22 cellular contexts compared by ENCODE assay signal in the genomic region with DNA sequence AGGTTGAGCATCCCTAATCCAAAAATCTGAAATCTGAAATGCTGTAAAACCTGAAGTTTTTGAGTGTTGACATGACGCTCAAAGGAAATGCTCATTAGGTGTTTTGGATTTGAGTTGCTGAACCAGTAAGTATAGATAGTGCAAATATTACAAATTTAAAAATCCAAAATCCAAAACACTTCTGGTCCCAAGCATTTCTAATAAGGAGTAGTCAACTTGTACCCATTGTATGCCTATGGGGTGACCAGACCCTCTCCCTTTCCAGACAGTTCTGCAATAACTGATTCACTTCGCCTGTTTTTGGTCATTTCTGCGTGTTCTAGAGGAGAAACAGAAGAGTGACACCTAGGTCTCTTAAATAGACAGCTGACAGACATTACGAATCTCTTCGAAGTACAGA.
"Had no signal": no experiment of that assay in that cellular context is flagged by ENCODE, and none has a peak within 500 bp of the region (broad histone marks: within the 10 kb centered on the region; RNA-seq: fewer than 3 reads in every experiment).

No MANE protein-coding gene starts in this region.

- H3K4me1 Mint-ChIP-seq: activated naive CD4-positive, alpha-beta T cell treated with anti-CD3 and anti-CD28 coated beads, Interleukin-2, amount 10 ng/mL, durations not matched to agents 7 days and 5 days; memory B cell had no signal

- H3K36me3 ChIP-seq: upper lobe of left lung had no signal

- H3K27me3 ChIP-seq: body of pancreas, upper lobe of left lung had no signal

- H3K4me3 ChIP-seq: body of pancreas, upper lobe of left lung had no signal

- H3K9me3 ChIP-seq: body of pancreas, upper lobe of left lung had no signal

- H3K27ac ChIP-seq: body of pancreas, upper lobe of left lung had no signal

- ATAC-seq: activated T-cell treated with anti-CD3 and anti-CD28 coated beads, Interleukin-2, amount 50 U/mL, for 72 hours; body of pancreas; esophagus mucosa; naive thymus-derived CD4-positive, alpha-beta T cell; sciatic nerve; stimulated activated memory B cell treated with anti-CD40 and anti-IgM and Interleukin-4, amounts not matched to agents 10 μg/mL and 1 μg/mL and 100 μg/mL, for 72 hours; T-helper 17 cell had no signal

- H3K4me3 Mint-ChIP-seq: activated CD4-positive, alpha-beta memory T cell treated with anti-CD3 and anti-CD28 coated beads for 36 hours; activated naive CD4-positive, alpha-beta T cell treated with anti-CD3 and anti-CD28 coated beads, Interleukin-2, amount 10 ng/mL, durations not matched to agents 7 days and 5 days; activated T-cell treated with anti-CD3 and anti-CD28 coated beads, Interleukin-2, amount 50 U/mL, for 72 hours; memory B cell; naive thymus-derived CD4-positive, alpha-beta T cell; stimulated activated memory B cell treated with anti-CD40 and anti-IgM and Interleukin-4, amounts not matched to agents 10 μg/mL and 1 μg/mL and 100 μg/mL, for 72 hours; T-helper 17 cell had no signal

- H3K27me3 Mint-ChIP-seq: activated CD4-positive, alpha-beta memory T cell treated with anti-CD3 and anti-CD28 coated beads for 36 hours; activated naive CD4-positive, alpha-beta T cell treated with anti-CD3 and anti-CD28 coated beads, Interleukin-2, amount 10 ng/mL, durations not matched to agents 7 days and 5 days; memory B cell; stimulated activated memory B cell treated with anti-CD40 and anti-IgM and Interleukin-4, amounts not matched to agents 10 μg/mL and 1 μg/mL and 100 μg/mL, for 72 hours; T-helper 17 cell had no signal

- FAIRE-seq: endothelial cell of umbilical vein, islet of Langerhans, small intestine had no signal

- H3K27ac Mint-ChIP-seq: activated CD4-positive, alpha-beta memory T cell treated with anti-CD3 and anti-CD28 coated beads for 36 hours; activated naive CD4-positive, alpha-beta T cell treated with anti-CD3 and anti-CD28 coated beads, Interleukin-2, amount 10 ng/mL, durations not matched to agents 7 days and 5 days; activated T-cell treated with anti-CD3 and anti-CD28 coated beads, Interleukin-2, amount 50 U/mL, for 72 hours; memory B cell; naive thymus-derived CD4-positive, alpha-beta T cell; stimulated activated memory B cell treated with anti-CD40 and anti-IgM and Interleukin-4, amounts not matched to agents 10 μg/mL and 1 μg/mL and 100 μg/mL, for 72 hours; T-helper 17 cell had no signal

- DNase-seq: activated CD4-positive, alpha-beta memory T cell treated with anti-CD3 and anti-CD28 coated beads for 36 hours; activated CD4-positive, alpha-beta T cell treated with anti-CD3 and anti-CD28 coated beads for 48 hours; activated effector memory CD4-positive, alpha-beta T cell treated with Interleukin-2 at 50 U/mL for 16 hours; activated naive CD4-positive, alpha-beta T cell treated with anti-CD3 and anti-CD28 coated beads, Interleukin-2, amount 10 ng/mL, durations not matched to agents 7 days and 5 days; activated T-cell treated with anti-CD3 and anti-CD28 coated beads, Interleukin-2, amount 50 U/mL, for 72 hours; amygdala; body of pancreas; caudate nucleus; dermis blood vessel endothelial cell; effector CD8-positive, alpha-beta T cell; foreskin melanocyte; naive thymus-derived CD4-positive, alpha-beta T cell; small intestine; stimulated activated CD4-positive, alpha-beta T cell treated with anti-CD3 and anti-CD28 coated beads, Interleukin-2, amount 100 ng/mL, for 24 hours; T-helper 17 cell; upper lobe of left lung had no signal

- H3K9me3 Mint-ChIP-seq: activated CD4-positive, alpha-beta memory T cell treated with anti-CD3 and anti-CD28 coated beads for 36 hours; activated naive CD4-positive, alpha-beta T cell treated with anti-CD3 and anti-CD28 coated beads, Interleukin-2, amount 10 ng/mL, durations not matched to agents 7 days and 5 days; activated T-cell treated with anti-CD3 and anti-CD28 coated beads, Interleukin-2, amount 50 U/mL, for 72 hours; memory B cell; stimulated activated memory B cell treated with anti-CD40 and anti-IgM and Interleukin-4, amounts not matched to agents 10 μg/mL and 1 μg/mL and 100 μg/mL, for 72 hours had no signal

- H3K36me3 Mint-ChIP-seq: activated CD4-positive, alpha-beta memory T cell treated with anti-CD3 and anti-CD28 coated beads for 36 hours; activated naive CD4-positive, alpha-beta T cell treated with anti-CD3 and anti-CD28 coated beads, Interleukin-2, amount 10 ng/mL, durations not matched to agents 7 days and 5 days had no signal
